ENCODE assay signal across 17 cellular contexts in genomic region chr3:49667701-49668413, GRCh38. TPM values are rescaled to one million over a fixed set of nuclear protein-coding genes. Genes with fewer than 3 reads are reported as not detected.
A peak's percentile ranks its signal among the peaks of the same experiment; 100 is the strongest.
DNase-seq lines count a peak whose midpoint lies in the region; ATAC-seq, FAIRE-seq and TF ChIP-seq lines count a peak whose summit lies in the region.
"Had no signal": no experiment of that assay in that cellular context is flagged by ENCODE, and none has a peak within 500 bp of the region (broad histone marks: within the 10 kb centered on the region; RNA-seq: fewer than 3 reads in every experiment).

No MANE protein-coding gene starts in this region.

- H3K56ac ChIP-seq in H9 (ENCODE audit: insufficient read length, low read depth, low read length) = no peak overlapping the region

- H2BK5ac ChIP-seq in H9 (ENCODE audit: insufficient read length, low read length) (no peak overlapping the region), trophoblast cell (ENCODE audit: low read depth, low read length, poor library complexity) (no peak overlapping the region)

- H3K27me3 ChIP-seq in H9 (ENCODE audit: insufficient read depth, low read length) (no peaks in the 10 kb centered on the region), right lobe of liver (no peaks in the 10 kb centered on the region), trophoblast cell (ENCODE audit: insufficient read depth, low read length) (no peaks in the 10 kb centered on the region), spleen (replicated peaks in 1 of 7) (peaks cover 0 to 9% (median 0%) of the 10 kb centered on the region in 7 donors)
- H3K27me3 ChIP-seq: BLaER1 treated with 17β-estradiol and CSF1 and Interleukin-3, amounts not matched to agents 10 nM and 100 nM had no signal

- H4K5ac ChIP-seq in H9 (ENCODE audit: insufficient read length, low read depth, low read length) = no peak overlapping the region

- H3K23me2 ChIP-seq in H9 (ENCODE audit: insufficient read length, low read depth, low read length, poor library complexity, severe bottlenecking) = no peaks in the 10 kb centered on the region

- H3K4me2 ChIP-seq in H9 (ENCODE audit: insufficient read depth, insufficient read length, low read length) (no peak overlapping the region), trophoblast cell (ENCODE audit: low read length) (no peak overlapping the region)
- H3K4me2 ChIP-seq: KMS-11 had no signal

- peak overlapping the region in 2 of 3 experiments; percentile 6 to 79; a peak in 2 of 7 replicates for H3K27ac Mint-ChIP-seq in H9
- peak overlapping the region; percentile 43 for H3K27ac Mint-ChIP-seq in central memory CD8-positive, alpha-beta T cell (ENCODE audit: low read depth)
- no peak overlapping the region for H3K27ac Mint-ChIP-seq in stimulated activated naive CD8-positive, alpha-beta T cell treated with anti-CD3 and anti-CD28 coated beads, Interleukin-15, amount 100 ng/mL, for 72 hours

- H3K27me3 Mint-ChIP-seq in H9 (ENCODE audit: low read depth) = no peaks in the 10 kb centered on the region; the same call in 1 of the 2 replicates
- no peaks in the 10 kb centered on the region for H3K27me3 Mint-ChIP-seq in central memory CD8-positive, alpha-beta T cell
- no peaks in the 10 kb centered on the region for H3K27me3 Mint-ChIP-seq in stimulated activated naive CD8-positive, alpha-beta T cell treated with anti-CD3 and anti-CD28 coated beads, Interleukin-15, amount 100 ng/mL, for 72 hours

- H2BK120ac ChIP-seq in H9 (ENCODE audit: low read depth, low read length, poor library complexity, severe bottlenecking) (no peak overlapping the region), trophoblast cell (ENCODE audit: insufficient read depth, low read length, poor library complexity) (no peak overlapping the region)

- no peak overlapping the region for H3K4ac ChIP-seq in H9 (ENCODE audit: low read depth, low read length)
- H3K4ac ChIP-seq in trophoblast cell (ENCODE audit: low read depth, low read length) = no peak overlapping the region

- H3K4me1 Mint-ChIP-seq in H9 = peaks cover 23 to 31% of the 10 kb centered on the region in 2 experiments
- peaks cover 7% of the 10 kb centered on the region for H3K4me1 Mint-ChIP-seq in central memory CD8-positive, alpha-beta T cell
- H3K4me1 Mint-ChIP-seq in stimulated activated naive CD8-positive, alpha-beta T cell treated with anti-CD3 and anti-CD28 coated beads, Interleukin-15, amount 100 ng/mL, for 72 hours = peaks cover 8% of the 10 kb centered on the region

- no peak for DNase-seq in H9
- no peak for DNase-seq in central memory CD8-positive, alpha-beta T cell (ENCODE audit: low spot score in 2 of 2)
- peak in 1 of 3 donors; percentile 72 for DNase-seq in right lobe of liver
- DNase-seq in trophoblast cell = no peak
- DNase-seq in spleen = no peak
- no peak for DNase-seq in stimulated activated naive CD8-positive, alpha-beta T cell treated with anti-CD3 and anti-CD28 coated beads, Interleukin-15, amount 100 ng/mL, for 72 hours
- DNase-seq in HTR-8/SVneo (ENCODE audit: insufficient read length, low spot score) = no peak
- DNase-seq: DMS79 treated with DMSO at 0.1 percent for 48 hours, GM23248, NCI-H1436, NCI-H2029, NCI-H2171 had no signal

- no peak overlapping the region for H3K14ac ChIP-seq in H9 (ENCODE audit: insufficient read depth, low read length)
- no peak overlapping the region for H3K14ac ChIP-seq in trophoblast cell (ENCODE audit: low read length)

- H4K8ac ChIP-seq in H9 (replicated peaks; ENCODE audit: insufficient read length, low read depth, low read length) = no peak overlapping the region
- H4K8ac ChIP-seq in trophoblast cell (ENCODE audit: low read depth, low read length) = no peak overlapping the region

- no peak for ATAC-seq in central memory CD8-positive, alpha-beta T cell (replicated peaks; ENCODE audit: extremely low read depth, poor library complexity, severe bottlenecking)
- ATAC-seq in right lobe of liver (peak; percentile 2 to 9 (median 4)), GM21723 (IDR thresholded peaks at IDR 0.05; ENCODE audit: unreplicated experiment) (no peak)
- no peak for ATAC-seq in stimulated activated naive CD8-positive, alpha-beta T cell treated with anti-CD3 and anti-CD28 coated beads, Interleukin-15, amount 100 ng/mL, for 72 hours
- ATAC-seq: Right ventricle myocardium inferior had no signal

- no peak overlapping the region for H2BK20ac ChIP-seq in H9 (ENCODE audit: low read depth, low read length, poor library complexity, severe bottlenecking)

- H2AFZ ChIP-seq in H9 (ENCODE audit: low read length) (no peak overlapping the region), trophoblast cell (ENCODE audit: insufficient read depth, low read length, poor library complexity) (no peak overlapping the region)
- H2AFZ ChIP-seq: GM23248 had no signal

- no peak overlapping the region for H3K4me3 Mint-ChIP-seq in H9
- no peak overlapping the region for H3K4me3 Mint-ChIP-seq in central memory CD8-positive, alpha-beta T cell
- no peak overlapping the region for H3K4me3 Mint-ChIP-seq in stimulated activated naive CD8-positive, alpha-beta T cell treated with anti-CD3 and anti-CD28 coated beads, Interleukin-15, amount 100 ng/mL, for 72 hours

- H4K12ac ChIP-seq in trophoblast cell (ENCODE audit: low read depth, low read length) = no peak overlapping the region

- H3K36me3 ChIP-seq in right lobe of liver = no peaks in the 10 kb centered on the region
- no peaks in the 10 kb centered on the region for H3K36me3 ChIP-seq in trophoblast cell (ENCODE audit: control insufficient read depth in 1 of 2, insufficient read depth in 2 of 2, low read length in 2 of 2)
- H3K36me3 ChIP-seq in spleen = no peaks in the 10 kb centered on the region
- H3K36me3 ChIP-seq: BLaER1 treated with 17β-estradiol and CSF1 and Interleukin-3, amounts not matched to agents 10 nM and 100 nM had no signal

- H3K9ac ChIP-seq in H9 (ENCODE audit: extremely low read depth, insufficient read length, low read length) (no peak overlapping the region), trophoblast cell (ENCODE audit: low read length) (no peak overlapping the region)
- H3K9ac ChIP-seq: GM23248, KMS-11 had no signal

- TF ChIP-seq POLR2A in right lobe of liver (IDR thresholded peaks at IDR 0.05) (no peak), spleen (IDR thresholded peaks at IDR 0.05) (no peak)

- WGBS in H9 (ENCODE audit: extremely low coverage, insufficient read length, low lambda C conversion rate) = no CpG with 5 or more reads among the region's 25 CpGs
- 39% methylated on average over 10 of the region's 25 CpGs for WGBS in right lobe of liver (ENCODE audit: insufficient coverage, low coverage, low lambda C conversion rate, missing lambda C conversion rate)
- no CpG with 5 or more reads among the region's 25 CpGs for WGBS in trophoblast cell (ENCODE audit: extremely low coverage, insufficient coverage, insufficient read length)
- 82 to 90% (median 87%) methylated on average over 25 of the region's 25 CpGs for WGBS in spleen, 5 donors

- H3K9me3 Mint-ChIP-seq in H9 = no peaks in the 10 kb centered on the region
- H3K9me3 Mint-ChIP-seq in central memory CD8-positive, alpha-beta T cell = no peaks in the 10 kb centered on the region
- no peaks in the 10 kb centered on the region for H3K9me3 Mint-ChIP-seq in stimulated activated naive CD8-positive, alpha-beta T cell treated with anti-CD3 and anti-CD28 coated beads, Interleukin-15, amount 100 ng/mL, for 72 hours

- TF ChIP-seq CTCF in H9 (conservative IDR thresholded peaks at IDR 0.05) (no peak), right lobe of liver (IDR thresholded peaks at IDR 0.05) (no peak), spleen (IDR thresholded peaks at IDR 0.05 in 8 of 11, conservative IDR thresholded peaks at IDR 0.05 in 3 of 11) (no peak)

- no peak overlapping the region for H3T11ph ChIP-seq in H9 (ENCODE audit: low read length)

- H3K79me2 ChIP-seq in H9 (ENCODE audit: insufficient read depth, low read length) (no peaks in the 10 kb centered on the region), trophoblast cell (ENCODE audit: control insufficient read depth, insufficient read depth, low read length, poor library complexity) (no peaks in the 10 kb centered on the region)

- H3K23ac ChIP-seq in H9 (ENCODE audit: insufficient read length, low read depth, low read length) = no peak overlapping the region
- no peak overlapping the region for H3K23ac ChIP-seq in trophoblast cell (ENCODE audit: low read length)

- no peak for FAIRE-seq in HTR-8/SVneo (lab: Jason Lieb, UNC)

- H3K9me3 ChIP-seq in H9 (ENCODE audit: control insufficient read depth, low read depth, low read length) (no peaks in the 10 kb centered on the region), right lobe of liver (no peaks in the 10 kb centered on the region), trophoblast cell (ENCODE audit: insufficient read depth, low read depth, low read length) (no peaks in the 10 kb centered on the region), spleen (no peaks in the 10 kb centered on the region)
- H3K9me3 ChIP-seq: BLaER1 treated with 17β-estradiol and CSF1 and Interleukin-3, amounts not matched to agents 10 nM and 100 nM had no signal

- H2AK5ac ChIP-seq in H9 (ENCODE audit: insufficient read length, low read length) (no peak overlapping the region), trophoblast cell (ENCODE audit: low read length) (no peak overlapping the region)

- H4K91ac ChIP-seq in H9 (ENCODE audit: insufficient read length, low read depth, low read length) = no peak overlapping the region
- H4K91ac ChIP-seq in trophoblast cell (ENCODE audit: low read depth, low read length) = no peak overlapping the region

- intact Hi-C loops in right lobe of liver (cut with DNase I) (loop anchor here in 1 of 2 donors (5.0 kb wide), 1 partner anchor 126 kb away; no protein-coding TSS in a partner anchor), spleen (cut with DNase I; ENCODE audit: low total_unique reads) (no loop called here)

- no peak overlapping the region for H2BK15ac ChIP-seq in H9 (ENCODE audit: low read depth, low read length)

- no peaks in the 10 kb centered on the region; the same call in 1 of the 2 replicates for H3K4me1 ChIP-seq in H9 (ENCODE audit: insufficient read depth, low read length)
- peaks cover 2 to 81% (median 38%) of the 10 kb centered on the region in 4 donors for H3K4me1 ChIP-seq in right lobe of liver
- peaks cover 12 to 13% of the 10 kb centered on the region in 2 experiments for H3K4me1 ChIP-seq in trophoblast cell (ENCODE audit: control insufficient read depth in 1 of 2, insufficient read depth in 2 of 2, low read length in 2 of 2)
- peaks cover 0 to 18% (median 3%) of the 10 kb centered on the region in 6 donors for H3K4me1 ChIP-seq in spleen

- no peak overlapping the region for H2BK12ac ChIP-seq in H9 (ENCODE audit: insufficient read length, low read depth, low read length)
- peak overlapping the region; percentile 17 for H2BK12ac ChIP-seq in trophoblast cell (ENCODE audit: low read length)

- no peaks in the 10 kb centered on the region for H4K20me1 ChIP-seq in H9 (ENCODE audit: control insufficient read depth, insufficient read depth, insufficient read length)

- H3K27ac ChIP-seq in H9 (ENCODE audit: insufficient read length, low read depth, low read length) (no peak overlapping the region), right lobe of liver (peak overlapping the region in 2 of 3 donors; percentile 23 to 92), trophoblast cell (ENCODE audit: low read depth, low read length) (no peak overlapping the region), spleen (no peak overlapping the region)
- H3K27ac ChIP-seq: BLaER1 treated with 17β-estradiol and CSF1 and Interleukin-3, amounts not matched to agents 10 nM and 100 nM; GM23248; KMS-11 had no signal

- no peaks in the 10 kb centered on the region for H3K79me1 ChIP-seq in H9 (ENCODE audit: insufficient read depth, low read depth, low read length, poor library complexity, severe bottlenecking)
- H3K79me1 ChIP-seq in trophoblast cell (ENCODE audit: low read length) = peaks cover 3% of the 10 kb centered on the region

- no peaks in the 10 kb centered on the region; a peak in 1 of 7 replicates for H3K36me3 Mint-ChIP-seq in H9 (ENCODE audit: insufficient read depth in 1 of 3, low read depth in 3 of 3)
- peaks cover 3% of the 10 kb centered on the region for H3K36me3 Mint-ChIP-seq in central memory CD8-positive, alpha-beta T cell (ENCODE audit: insufficient read depth)

- H3K4me3 ChIP-seq in right lobe of liver (no peak overlapping the region), trophoblast cell (ENCODE audit: low read depth, low read length) (peak overlapping the region; percentile 10), spleen (no peak overlapping the region)
- H3K4me3 ChIP-seq: BLaER1 treated with 17β-estradiol and CSF1 and Interleukin-3, amounts not matched to agents 10 nM and 100 nM; GM23248 had no signal

- no peak overlapping the region for H3K18ac ChIP-seq in H9 (ENCODE audit: insufficient read length, low read depth, low read length)
- no peak overlapping the region for H3K18ac ChIP-seq in trophoblast cell (ENCODE audit: low read length)

RNA-seq across cellular contexts. Expression of gene APEH, which starts 6.3 kb away (rescaled TPM):
- 215 and 220 TPM in 2 replicates for total RNA-seq in H9 (2021)
- total RNA-seq in right lobe of liver = 100 to 1,000 TPM in 2 of 6 experiments, 10 to 100 TPM in 4; 60.9 to 114 (median 90.5) TPM
- 54.4 and 54.8 TPM in 2 replicates for polyA plus RNA-seq in trophoblast cell (2013)
- total RNA-seq in spleen = 10 to 100 TPM; 63.1 to 89.5 (median 78.7) TPM
- 10 to 100 TPM; 29.6 to 46.0 (median 42.7) TPM for polyA plus RNA-seq in spleen

RNA-seq across cellular contexts. Expression of gene MST1, which starts 21.4 kb away (rescaled TPM):
- total RNA-seq in H9 (2021) (8.9 and 9.3 TPM in 2 replicates), right lobe of liver (100 to 1,000 TPM; 321 to 695 (median 632) TPM), spleen (10 to 100 TPM; 17.0 to 26.9 (median 21.1) TPM)
- polyA plus RNA-seq in trophoblast cell (2013) = 14.1 and 16.4 TPM in 2 replicates
- 10 to 100 TPM; 28.0 to 65.8 (median 43.4) TPM for polyA plus RNA-seq in spleen

RNA-seq across cellular contexts. Expression of gene RNF123, which starts 21.5 kb away (rescaled TPM):
- total RNA-seq in H9 (2021) (39.9 and 40.6 TPM in 2 replicates), right lobe of liver (10 to 100 TPM; 32.4 to 48.3 (median 39.9) TPM), spleen (10 to 100 TPM; 34.9 to 57.5 (median 48.1) TPM)
- 23.4 and 24.3 TPM in 2 replicates for polyA plus RNA-seq in trophoblast cell (2013)
- polyA plus RNA-seq in spleen = 10 to 100 TPM; 11.6 to 22.5 (median 18.0) TPM

RNA-seq across cellular contexts. Expression of gene AMIGO3, which starts 51.6 kb away (rescaled TPM):
- total RNA-seq in H9 (2021) (3.0 and 3.8 TPM in 2 replicates), right lobe of liver (1 to 10 TPM in 1 of 6 experiments, under 1 TPM in 3, not detected in 2; 0.07 to 2.4 (median 0.64) TPM), spleen (1 to 10 TPM in 2 of 7 donors, under 1 TPM in 1, not detected in 4; 0.23 to 1.6 (median 1.4) TPM)
- 4.6 and 4.9 TPM in 2 replicates for polyA plus RNA-seq in trophoblast cell (2013)
- polyA plus RNA-seq in spleen = 1 to 10 TPM in 1 of 3 donors, under 1 TPM in 2; 0.52 to 1.1 (median 0.79) TPM
- total RNA-seq: GM23248, NCI-H460, Right ventricle myocardium inferior had no signal

RNA-seq across cellular contexts. Expression of gene GMPPB, which starts 55.9 kb away (rescaled TPM):
- total RNA-seq in H9 (2021) (29.1 and 31.1 TPM in 2 replicates), right lobe of liver (10 to 100 TPM; 12.2 to 34.2 (median 25.6) TPM), spleen (10 to 100 TPM; 24.0 to 34.3 (median 30.0) TPM)
- polyA plus RNA-seq in trophoblast cell (2013) = 39.9 and 42.9 TPM in 2 replicates
- polyA plus RNA-seq in spleen = 10 to 100 TPM; 10.8 to 21.2 (median 11.1) TPM

Comparison
In these comparisons a context has a peak if more than half of its experiments do, and no peak if none do; other contexts are left out.
1. H3K27ac ChIP-seq: peak in right lobe of liver (2 of 3); none in H9 (single experiment), trophoblast cell (single experiment) and spleen (0 of 8).
2. H3K27ac Mint-ChIP-seq: peak in H9 (2 of 3) and central memory CD8-positive, alpha-beta T cell (single experiment); none in stimulated activated naive CD8-positive, alpha-beta T cell treated with anti-CD3 and anti-CD28 coated beads, Interleukin-15, amount 100 ng/mL, for 72 hours (0 of 2).
3. ATAC-seq: peak in right lobe of liver (4 of 4); none in central memory CD8-positive, alpha-beta T cell (single experiment), stimulated activated naive CD8-positive, alpha-beta T cell treated with anti-CD3 and anti-CD28 coated beads, Interleukin-15, amount 100 ng/mL, for 72 hours (single experiment) and GM21723 (single experiment).
4. RNA of gene MST1, which starts 21.4 kb away (total RNA-seq): 321 to 695 TPM in right lobe of liver; 17.0 to 26.9 TPM in spleen and 8.9 to 9.3 TPM in H9; every median in the first group is over 10 times any median in the second.